In the genomic region with DNA sequence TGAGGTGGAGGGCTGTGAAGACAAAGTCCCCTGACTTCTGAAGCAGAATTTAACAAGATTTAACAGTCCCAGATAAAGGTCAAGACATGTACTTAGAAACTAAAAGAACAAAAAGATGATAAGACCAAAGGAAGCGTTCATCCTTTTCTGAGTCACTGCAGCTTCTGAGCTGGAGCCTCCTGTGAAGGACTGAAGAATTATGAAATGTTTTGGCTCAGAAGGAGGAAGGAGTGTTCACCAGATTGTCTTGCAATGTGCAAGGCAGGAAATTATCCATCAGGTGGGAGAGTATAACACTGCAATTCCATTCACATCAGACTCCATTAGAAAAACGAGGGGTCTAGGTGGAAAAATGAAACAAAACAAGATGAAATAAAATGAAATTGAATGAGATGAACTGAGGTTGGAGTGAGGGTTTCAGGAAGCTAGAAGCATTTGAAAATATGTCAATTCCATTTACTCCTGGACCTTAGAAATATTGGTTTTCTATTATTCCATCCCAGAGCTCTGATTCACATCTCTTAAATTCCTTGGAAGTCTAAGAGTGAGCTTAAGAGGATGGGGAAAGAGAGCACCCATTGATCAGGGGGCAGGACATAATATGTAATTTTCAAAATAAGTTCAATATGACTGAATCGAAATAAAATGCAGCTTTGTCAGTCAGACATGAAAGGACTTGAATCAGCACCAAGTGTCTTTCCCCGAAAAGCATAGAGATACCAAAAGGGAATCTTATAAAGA, we compare ENCODE assay signal across 14 cellular contexts.
A peak's percentile ranks its signal among the peaks of the same experiment; 100 is the strongest.
DNase-seq lines count a peak whose midpoint lies in the region; ATAC-seq and TF ChIP-seq lines count a peak whose summit lies in the region.
"Had no signal": no experiment of that assay in that cellular context is flagged by ENCODE, and none has a peak within 500 bp of the region (broad histone marks: within the 10 kb centered on the region; RNA-seq: fewer than 3 reads in every experiment).

No MANE protein-coding gene starts in this region.

- H3K9me3 ChIP-seq in suprapubic skin = no peaks in the 10 kb centered on the region

- POLR2A ChIA-PET in RWPE1 (lab: Yijun Ruan, JAX; ENCODE audit: low non-redundant PET) = no interaction called here

- DNase-seq in HFF-Myc (ENCODE audit: extremely low read depth, low read depth) (peak; percentile 35), RWPE1 (ENCODE audit: low spot score) (peak; percentile 43), fibroblast of peridontal ligament (ENCODE audit: extremely low read depth) (peak; percentile 81), suprapubic skin (ENCODE audit: low spot score in 2 of 2) (no peak), glutamatergic neuron (no peak)
- no peak for DNase-seq in activated T-cell treated with anti-CD3 and anti-CD28 coated beads, Interleukin-2, amount 50 U/mL, for 72 hours
- DNase-seq: anterior cingulate cortex; DND-41; left cardiac atrium; NCI-H2029; nucleus accumbens; stimulated activated naive CD4-positive, alpha-beta T cell treated with Interleukin-2 at 50 U/mL for 16 hours had no signal

- H3K4me1 Mint-ChIP-seq in activated T-cell treated with anti-CD3 and anti-CD28 coated beads, Interleukin-2, amount 50 U/mL, for 72 hours (ENCODE audit: low read depth) = no peaks in the 10 kb centered on the region
- H3K4me1 Mint-ChIP-seq in glutamatergic neuron (ENCODE audit: low read depth, unreplicated experiment) = peaks cover 7% of the 10 kb centered on the region

- no peak overlapping the region for H3K4me3 Mint-ChIP-seq in activated T-cell treated with anti-CD3 and anti-CD28 coated beads, Interleukin-2, amount 50 U/mL, for 72 hours
- H3K4me3 Mint-ChIP-seq in glutamatergic neuron (ENCODE audit: unreplicated experiment) = no peak overlapping the region

- 29% methylated on average over 4 of the region's 4 CpGs for WGBS in suprapubic skin

- ATAC-seq in activated T-cell treated with anti-CD3 and anti-CD28 coated beads, Interleukin-2, amount 50 U/mL, for 72 hours (replicated peaks in 1 of 2) = no peak
- ATAC-seq: Panc1 had no signal

- no peak overlapping the region for H3K27ac Mint-ChIP-seq in activated T-cell treated with anti-CD3 and anti-CD28 coated beads, Interleukin-2, amount 50 U/mL, for 72 hours
- H3K27ac Mint-ChIP-seq in glutamatergic neuron (ENCODE audit: unreplicated experiment) = no peak overlapping the region

- H3K27ac ChIP-seq in RWPE1 (no peak overlapping the region), rectal smooth muscle tissue (ENCODE audit: low read depth, low read length) (peak overlapping the region; percentile 20), suprapubic skin (no peak overlapping the region)

- H3K4me3 ChIP-seq in HFF-Myc (replicated peaks; ENCODE audit: low read depth, low read length) = no peak overlapping the region
- H3K4me3 ChIP-seq in rectal smooth muscle tissue (ENCODE audit: low read length) = no peak overlapping the region
- H3K4me3 ChIP-seq in suprapubic skin = no peak overlapping the region

- H3K36me3 ChIP-seq in rectal smooth muscle tissue (ENCODE audit: control insufficient read depth, insufficient read depth, low read length) (no peaks in the 10 kb centered on the region), suprapubic skin (no peaks in the 10 kb centered on the region)

- CTCF ChIA-PET in RWPE1 (lab: Yijun Ruan, JAX) = interaction anchor here (0.6 kb wide), 1 partner anchor 194 kb away, joined by 3 read pairs; no protein-coding TSS in a partner anchor

- peaks cover 1% of the 10 kb centered on the region for H3K27me3 Mint-ChIP-seq in activated T-cell treated with anti-CD3 and anti-CD28 coated beads, Interleukin-2, amount 50 U/mL, for 72 hours (ENCODE audit: low read depth)
- H3K27me3 Mint-ChIP-seq in glutamatergic neuron (ENCODE audit: unreplicated experiment) = no peaks in the 10 kb centered on the region

- no peaks in the 10 kb centered on the region for H3K4me1 ChIP-seq in rectal smooth muscle tissue (ENCODE audit: control insufficient read depth, insufficient read depth, low read length)
- no peaks in the 10 kb centered on the region for H3K4me1 ChIP-seq in suprapubic skin

- H3K9ac ChIP-seq in rectal smooth muscle tissue (ENCODE audit: low read length) = no peak overlapping the region

- no peaks in the 10 kb centered on the region for H3K36me3 Mint-ChIP-seq in activated T-cell treated with anti-CD3 and anti-CD28 coated beads, Interleukin-2, amount 50 U/mL, for 72 hours (ENCODE audit: insufficient read depth in 2 of 2)
- H3K36me3 Mint-ChIP-seq in glutamatergic neuron (ENCODE audit: unreplicated experiment) = no peaks in the 10 kb centered on the region

- H3K27me3 ChIP-seq in rectal smooth muscle tissue (ENCODE audit: control insufficient read depth, insufficient read depth, low read length) (no peaks in the 10 kb centered on the region), suprapubic skin (no peaks in the 10 kb centered on the region)

- no peak for TF ChIP-seq EP300 in suprapubic skin (IDR thresholded peaks at IDR 0.05)

- TF ChIP-seq POLR2A in suprapubic skin (IDR thresholded peaks at IDR 0.05) = no peak

- peaks cover 0 to under 1% of the 10 kb centered on the region in 2 donors for H3K9me3 Mint-ChIP-seq in activated T-cell treated with anti-CD3 and anti-CD28 coated beads, Interleukin-2, amount 50 U/mL, for 72 hours
- H3K9me3 Mint-ChIP-seq in glutamatergic neuron (ENCODE audit: unreplicated experiment) = no peaks in the 10 kb centered on the region

- TF ChIP-seq CTCF in HFF-Myc (IDR thresholded peaks at IDR 0.05; ENCODE audit: low read depth, low read length, missing control alignments) = no peak
- TF ChIP-seq CTCF in RWPE1 (conservative IDR thresholded peaks at IDR 0.05; ENCODE audit: low read depth) = no peak
- TF ChIP-seq CTCF in suprapubic skin (IDR thresholded peaks at IDR 0.05) = no peak
- no peak for TF ChIP-seq CTCF in glutamatergic neuron (IDR thresholded peaks at IDR 0.05; ENCODE audit: partially characterized antibody, unreplicated experiment)

Comparison
In these comparisons a context has a peak if more than half of its experiments do, and no peak if none do; other contexts are left out.
1. DNase-seq: peak in HFF-Myc (single experiment), RWPE1 (single experiment) and fibroblast of peridontal ligament (single experiment); none in activated T-cell treated with anti-CD3 and anti-CD28 coated beads, Interleukin-2, amount 50 U/mL, for 72 hours (0 of 2), suprapubic skin (0 of 2) and glutamatergic neuron (single experiment).